Comparison of ENCODE assay signal across 18 cellular contexts in genomic region chr7:92725161-92725925, GRCh38.
"Had no signal": no experiment of that assay in that cellular context is flagged by ENCODE, and none has a peak within 500 bp of the region (broad histone marks: within the 10 kb centered on the region; RNA-seq: fewer than 3 reads in every experiment).

No MANE protein-coding gene starts in this region.

- H3K27me3 ChIP-seq: breast epithelium, neural progenitor cell, sigmoid colon, suprapubic skin had no signal

- H3K36me3 ChIP-seq: breast epithelium, neural progenitor cell had no signal

- H3K4me1 ChIP-seq: breast epithelium had no signal

- ATAC-seq: activated CD4-positive, alpha-beta T cell treated with anti-CD3 and anti-CD28 coated beads for 36 hours; activated CD8-positive, alpha-beta T cell treated with anti-CD3 and anti-CD28 coated beads for 36 hours; activated T-cell treated with anti-CD3 and anti-CD28 coated beads, Interleukin-2, amount 50 U/mL, for 72 hours; esophagus mucosa; left ventricle myocardium superior; stimulated activated naive CD8-positive, alpha-beta T cell treated with anti-CD3 and anti-CD28 coated beads, Interleukin-15, Interleukin-2, amounts not matched to agents 100 U/mL and 50 U/mL, for 24 hours had no signal

- H3K4me3 ChIP-seq: neural progenitor cell, sigmoid colon, suprapubic skin had no signal

- H3K27ac ChIP-seq: neural progenitor cell, suprapubic skin, WERI-Rb-1 had no signal

- H3K9me3 ChIP-seq: breast epithelium, sigmoid colon, suprapubic skin had no signal

- DNase-seq: activated CD4-positive, alpha-beta T cell treated with anti-CD3 and anti-CD28 coated beads for 36 hours; activated CD8-positive, alpha-beta memory T cell treated with anti-CD3 and anti-CD28 coated beads, Interleukin-2, amount 50 U/mL, for 4 hours; activated CD8-positive, alpha-beta T cell treated with anti-CD3 and anti-CD28 coated beads for 36 hours; activated T-cell treated with anti-CD3 and anti-CD28 coated beads, Interleukin-2, amount 50 U/mL, for 72 hours; aorta; foreskin melanocyte; kidney; left ventricle myocardium superior; sigmoid colon; stimulated activated CD4-positive, alpha-beta T cell treated with anti-CD3 and anti-CD28 coated beads, Interleukin-4, amount 100 ng/mL, for 1 hour; stimulated activated CD8-positive, alpha-beta memory T cell treated with anti-CD3 and anti-CD28 coated beads, Interleukin-4, amount 100 ng/mL, for 48 hours; stimulated activated naive CD8-positive, alpha-beta T cell treated with anti-CD3 and anti-CD28 coated beads, Interleukin-15, Interleukin-2, amounts not matched to agents 100 U/mL and 50 U/mL, for 24 hours; T-helper 1 cell; WERI-Rb-1 had no signal

- H3K9ac ChIP-seq: neural progenitor cell had no signal
